In the genomic region with DNA sequence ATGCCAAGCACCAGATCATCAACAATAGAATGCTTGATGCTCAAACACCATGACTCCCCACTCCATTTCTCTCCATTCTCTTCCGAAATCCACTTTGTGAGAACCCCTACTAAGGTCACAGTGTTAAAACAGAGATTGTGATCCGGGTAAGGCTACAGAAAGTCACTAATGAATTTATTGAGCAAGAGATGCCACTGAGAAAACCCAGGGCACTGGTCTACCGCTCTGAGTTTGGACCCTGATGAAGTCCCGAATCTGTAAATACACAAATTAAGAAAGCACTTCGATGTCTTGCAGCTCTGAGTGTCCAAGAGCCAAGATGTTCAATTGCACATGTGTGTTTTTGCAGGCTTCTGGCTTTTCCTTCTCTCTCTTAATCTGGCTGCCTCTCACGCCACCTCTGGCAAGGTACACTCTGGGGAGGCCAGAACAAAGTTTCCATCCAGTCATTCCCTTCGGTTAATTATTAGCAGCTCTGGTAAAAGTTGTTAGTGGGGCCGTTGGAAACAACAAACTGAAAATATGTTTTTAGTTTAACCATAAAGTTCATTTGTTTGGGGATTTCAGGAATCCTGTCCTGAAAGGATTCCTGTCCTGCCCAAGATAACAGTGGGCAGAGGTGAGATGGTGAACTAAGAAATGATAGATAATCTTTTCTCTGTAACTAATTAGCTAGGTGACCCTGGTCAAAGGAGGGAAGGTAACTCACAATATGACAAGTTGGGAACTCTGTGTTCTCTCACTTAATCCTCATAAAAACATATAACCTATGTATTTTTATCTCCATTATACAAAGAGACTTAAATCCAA, we compare ENCODE assay signal across 15 cellular contexts.
DNase-seq lines count a peak whose midpoint lies in the region; ATAC-seq and TF ChIP-seq lines count a peak whose summit lies in the region.
"Had no signal": no experiment of that assay in that cellular context is flagged by ENCODE, and none has a peak within 500 bp of the region (broad histone marks: within the 10 kb centered on the region; RNA-seq: fewer than 3 reads in every experiment).

No MANE protein-coding gene starts in this region.

- peaks cover 10 to 23% (median 13%) of the 10 kb centered on the region in 4 donors for H3K4me1 Mint-ChIP-seq in CD4-positive, alpha-beta memory T cell
- H3K4me1 Mint-ChIP-seq: immature natural killer cell had no signal

- in situ Hi-C loops in KBM-7 (cut with MboI; ENCODE audit: low pct_unique_long_range_greater_than_20kb, low sequenced_read_pairs): no loop called here

- peaks cover 4 to 6% of the 10 kb centered on the region in 2 donors for H3K36me3 Mint-ChIP-seq in CD4-positive, alpha-beta memory T cell
- H3K36me3 Mint-ChIP-seq: activated naive CD8-positive, alpha-beta T cell treated with anti-CD3 and anti-CD28 coated beads, Interleukin-2, amount 10 ng/mL, durations not matched to agents 7 days and 5 days had no signal

- no peaks in the 10 kb centered on the region for H3K36me3 ChIP-seq in duodenal mucosa (ENCODE audit: control insufficient read depth in 1 of 2, insufficient read depth in 2 of 2, low read length in 2 of 2)
- H3K36me3 ChIP-seq in CD4-positive, alpha-beta memory T cell (ENCODE audit: insufficient read depth, low read length): no peaks in the 10 kb centered on the region

- intact Hi-C loops in CD4-positive, alpha-beta memory T cell (cut with micrococcal nuclease): no loop called here

- H3K4me3 Mint-ChIP-seq in CD4-positive, alpha-beta memory T cell: no peak overlapping the region
- H3K4me3 Mint-ChIP-seq: activated CD4-positive, alpha-beta memory T cell treated with anti-CD3 and anti-CD28 coated beads, Interleukin-2, amount 10 ng/mL, durations not matched to agents 7 days and 5 days; activated naive CD8-positive, alpha-beta T cell treated with anti-CD3 and anti-CD28 coated beads, Interleukin-2, amount 10 ng/mL, durations not matched to agents 7 days and 5 days; CD8-positive, alpha-beta memory T cell; endodermal cell; immature natural killer cell had no signal

- CTCF ChIA-PET in CD4-positive, alpha-beta memory T cell (lab: Charles Lee; ENCODE audit: partially characterized antibody): interaction anchor here (1.0 kb wide), 1 partner anchor 256 kb away, joined by 3 read pairs; no protein-coding TSS in a partner anchor

- no peak for TF ChIP-seq POLR2A in erythroblast (IDR thresholded peaks at IDR 0.05; ENCODE audit: low read length)

- peak overlapping the region; percentile 58 for H3K27ac ChIP-seq in duodenal mucosa (ENCODE audit: low read depth, low read length)
- H3K27ac ChIP-seq in CD4-positive, alpha-beta memory T cell (ENCODE audit: low read depth, low read length): no peak overlapping the region
- H3K27ac ChIP-seq: KMS-11 had no signal

- peak overlapping the region in 1 of 2 donors; percentile 23 for H3K4me3 ChIP-seq in duodenal mucosa (ENCODE audit: low read depth in 1 of 2, low read length in 2 of 2)
- no peak overlapping the region for H3K4me3 ChIP-seq in CD4-positive, alpha-beta memory T cell (ENCODE audit: low read length in 2 of 2)

- H3K27me3 ChIP-seq in duodenal mucosa (ENCODE audit: control insufficient read depth in 1 of 2, insufficient read depth in 2 of 2, low read length in 2 of 2): no peaks in the 10 kb centered on the region
- H3K27me3 ChIP-seq in CD4-positive, alpha-beta memory T cell (ENCODE audit: insufficient read depth, low read length): no peaks in the 10 kb centered on the region

- POLR2A ChIA-PET in CD4-positive, alpha-beta memory T cell (lab: Charles Lee; ENCODE audit: partially characterized antibody): interaction anchor here (2.1 kb wide), 1 partner anchor 28 kb away, joined by 5 read pairs; no protein-coding TSS in a partner anchor

- H3K9me3 ChIP-seq in duodenal mucosa (ENCODE audit: control insufficient read depth in 1 of 2, low read length in 2 of 2): no peaks in the 10 kb centered on the region
- no peaks in the 10 kb centered on the region for H3K9me3 ChIP-seq in CD4-positive, alpha-beta memory T cell (ENCODE audit: control insufficient read depth in 1 of 2, low read length in 2 of 2)

- H3K27me3 Mint-ChIP-seq in CD4-positive, alpha-beta memory T cell: no peaks in the 10 kb centered on the region
- H3K27me3 Mint-ChIP-seq: activated CD4-positive, alpha-beta memory T cell treated with anti-CD3 and anti-CD28 coated beads, Interleukin-2, amount 10 ng/mL, durations not matched to agents 7 days and 5 days; activated naive CD8-positive, alpha-beta T cell treated with anti-CD3 and anti-CD28 coated beads, Interleukin-2, amount 10 ng/mL, durations not matched to agents 7 days and 5 days; CD8-positive, alpha-beta memory T cell had no signal

- no peak overlapping the region for H3K27ac Mint-ChIP-seq in CD4-positive, alpha-beta memory T cell
- H3K27ac Mint-ChIP-seq: activated CD4-positive, alpha-beta memory T cell treated with anti-CD3 and anti-CD28 coated beads, Interleukin-2, amount 10 ng/mL, durations not matched to agents 7 days and 5 days; activated naive CD8-positive, alpha-beta T cell treated with anti-CD3 and anti-CD28 coated beads, Interleukin-2, amount 10 ng/mL, durations not matched to agents 7 days and 5 days; CD8-positive, alpha-beta memory T cell; endodermal cell; immature natural killer cell had no signal

- ATAC-seq in GM18867 (IDR thresholded peaks at IDR 0.05; ENCODE audit: unreplicated experiment) (peak; percentile 50), HG03095 (IDR thresholded peaks at IDR 0.05; ENCODE audit: unreplicated experiment) (peak; percentile 44)

- H3K9ac ChIP-seq in duodenal mucosa (ENCODE audit: low read depth in 1 of 2, low read length in 2 of 2): no peak overlapping the region
- H3K9ac ChIP-seq: KMS-11 had no signal

- peaks cover 0 to 10% (median 0%) of the 10 kb centered on the region in 8 donors for H3K9me3 Mint-ChIP-seq in CD4-positive, alpha-beta memory T cell
- H3K9me3 Mint-ChIP-seq: immature natural killer cell had no signal

- peaks cover 13 to 26% of the 10 kb centered on the region in 2 donors for H3K4me1 ChIP-seq in duodenal mucosa (ENCODE audit: control insufficient read depth in 1 of 2, insufficient read depth in 2 of 2, low read length in 2 of 2)
- peaks cover 5% of the 10 kb centered on the region for H3K4me1 ChIP-seq in CD4-positive, alpha-beta memory T cell (ENCODE audit: insufficient read depth, low read length)

- DNase-seq in renal cortical epithelial cell (ENCODE audit: low read depth) (peak; percentile 91), erythroblast (lab: John Stamatoyannopoulos, UW) (no peak), KBM-7 (no peak), NCI-H187 (lab: John Stamatoyannopoulos, UW) (no peak)
- DNase-seq in CD4-positive, alpha-beta memory T cell: no peak
- DNase-seq: activated CD4-positive, alpha-beta memory T cell treated with anti-CD3 and anti-CD28 coated beads, Interleukin-2, amount 10 ng/mL, durations not matched to agents 7 days and 5 days; activated naive CD8-positive, alpha-beta T cell treated with anti-CD3 and anti-CD28 coated beads, Interleukin-2, amount 10 ng/mL, durations not matched to agents 7 days and 5 days; CD8-positive, alpha-beta memory T cell; endodermal cell; immature natural killer cell; NCI-H345 had no signal
